9 cellular contexts compared by ENCODE assay signal in genomic region chr1:232868793-232869491, GRCh38.
DNase-seq lines count a peak whose midpoint lies in the region; ATAC-seq and TF ChIP-seq lines count a peak whose summit lies in the region.
"Had no signal": no experiment of that assay in that cellular context is flagged by ENCODE, and none has a peak within 500 bp of the region (broad histone marks: within the 10 kb centered on the region; RNA-seq: fewer than 3 reads in every experiment).

No MANE protein-coding gene starts in this region.

- H3K9ac ChIP-seq in PC-3 (ENCODE audit: low read length) = peak overlapping the region; percentile 26; the same call in 1 of the 2 replicates

- CTCF ChIA-PET in PC-3 (lab: Charles Lee) = no interaction called here

- TF ChIP-seq CTCF in left ventricle myocardium inferior (IDR thresholded peaks at IDR 0.05; ENCODE audit: borderline replicate concordance) (no peak), PC-3 (conservative IDR thresholded peaks at IDR 0.05; ENCODE audit: low read depth, low read length) (no peak), type B pancreatic cell (conservative IDR thresholded peaks at IDR 0.05) (no peak)

- H3K27ac ChIP-seq in left ventricle myocardium inferior (replicated peaks) = no peak overlapping the region
- peak overlapping the region; percentile 80 for H3K27ac ChIP-seq in PC-3 (ENCODE audit: low read length)
- H3K27ac ChIP-seq: skin epidermis had no signal

- no peaks in the 10 kb centered on the region for H3K79me2 ChIP-seq in PC-3 (ENCODE audit: low read length)

- ATAC-seq in left cardiac atrium (peak; percentile 59 to 81), PC-3 (peak; percentile 81)

- DNase-seq in left cardiac atrium (peak; percentile 35), left ventricle myocardium inferior (no peak), PC-3 (peak; percentile 97), fibroblast of gingiva (ENCODE audit: low read depth) (peak; percentile 92), type B pancreatic cell (ENCODE audit: extremely low spot score, unreplicated experiment) (no peak), NK-92 (lab: John Stamatoyannopoulos, UW; ENCODE audit: unreplicated experiment) (no peak), T-helper 1 cell (no peak)
- DNase-seq in activated CD4-positive, CD25-positive, alpha-beta regulatory T cell (lab: John Stamatoyannopoulos, UW) = no peak

- intact Hi-C loops in left cardiac atrium (cut with DNase I) (no loop called here), left ventricle myocardium inferior (cut with micrococcal nuclease) (no loop called here), PC-3 (cut with micrococcal nuclease) (loop anchor here (1.0 to 5.0 kb wide), 3 partner anchors 81 to 232 kb away; partner anchors contain the start of gene NTPCR)

- H3F3A ChIP-seq in PC-3 (ENCODE audit: low read length, unreplicated experiment) = no peaks in the 10 kb centered on the region

- peaks cover 5% of the 10 kb centered on the region for H3K36me3 Mint-ChIP-seq in type B pancreatic cell

- peak overlapping the region; percentile 42 for H3K4me2 ChIP-seq in PC-3 (ENCODE audit: low read length)

- no peak overlapping the region for H3K4me3 Mint-ChIP-seq in type B pancreatic cell

- peaks cover 7% of the 10 kb centered on the region for H3K9me3 Mint-ChIP-seq in type B pancreatic cell

- TSS peak; percentile 100 for BruUV-seq in PC-3 (replicated peaks; lab: Mats Ljungman, UMichigan)

- H2AFZ ChIP-seq in PC-3 (ENCODE audit: low read length) = peak overlapping the region; percentile 36

- peaks cover 13% of the 10 kb centered on the region for H3K4me1 Mint-ChIP-seq in type B pancreatic cell (ENCODE audit: unreplicated experiment)

- H4K20me1 ChIP-seq in PC-3 (ENCODE audit: low read length) = no peaks in the 10 kb centered on the region

- H3K9me2 ChIP-seq in PC-3 (replicated peaks; ENCODE audit: low read length) = no peaks in the 10 kb centered on the region

- no peaks in the 10 kb centered on the region for H3K9me3 ChIP-seq in left ventricle myocardium inferior (replicated peaks)
- no peaks in the 10 kb centered on the region for H3K9me3 ChIP-seq in PC-3 (ENCODE audit: low read length)

- H3K4me3 ChIP-seq in left ventricle myocardium inferior = no peak overlapping the region
- H3K4me3 ChIP-seq in PC-3 (ENCODE audit: low read length) = no peak overlapping the region
- H3K4me3 ChIP-seq: skin epidermis had no signal

- POLR2A ChIA-PET in PC-3 (lab: Charles Lee; ENCODE audit: unreplicated experiment) = no interaction called here

- H3K27me3 Mint-ChIP-seq in type B pancreatic cell = no peaks in the 10 kb centered on the region

- H3K27me3 ChIP-seq in left ventricle myocardium inferior (ENCODE audit: low read depth) (no peaks in the 10 kb centered on the region), PC-3 (ENCODE audit: low read length) (no peaks in the 10 kb centered on the region)

- H3K36me3 ChIP-seq in left ventricle myocardium inferior (no peaks in the 10 kb centered on the region), PC-3 (ENCODE audit: low read depth, low read length) (no peaks in the 10 kb centered on the region)

- H3K4me1 ChIP-seq in left ventricle myocardium inferior (no peaks in the 10 kb centered on the region), PC-3 (ENCODE audit: insufficient read depth, low read length) (peaks cover 31% of the 10 kb centered on the region)

- peak overlapping the region; percentile 11 for H3K27ac Mint-ChIP-seq in type B pancreatic cell

Comparison
In these comparisons a context has a peak if more than half of its experiments do, and no peak if none do; other contexts are left out.
1. DNase-seq: peak in left cardiac atrium (single experiment), PC-3 (single experiment) and fibroblast of gingiva (single experiment); none in left ventricle myocardium inferior (single experiment), type B pancreatic cell (single experiment), NK-92 (single experiment), activated CD4-positive, CD25-positive, alpha-beta regulatory T cell (0 of 4) and T-helper 1 cell (0 of 5).